In genomic region chr10:48671914-48672595, GRCh38 we compare ENCODE assay signal across 10 cellular contexts. TPM values are rescaled to one million over a fixed set of nuclear protein-coding genes. Genes with fewer than 3 reads are reported as not detected.
DNase-seq lines count a peak whose midpoint lies in the region; ATAC-seq and TF ChIP-seq lines count a peak whose summit lies in the region.
"Had no signal": no experiment of that assay in that cellular context is flagged by ENCODE, and none has a peak within 500 bp of the region (broad histone marks: within the 10 kb centered on the region; RNA-seq: fewer than 3 reads in every experiment).

No MANE protein-coding gene starts in this region.

- peaks cover 33 to 55% of the 10 kb centered on the region in 2 donors for H3K4me1 Mint-ChIP-seq in stimulated activated naive B cell treated with anti-CD40 and anti-IgM and Interleukin-4, amounts not matched to agents 10 μg/mL and 1 μg/mL and 100 μg/mL, for 72 hours
- no peaks in the 10 kb centered on the region for H3K4me1 Mint-ChIP-seq in CD4-positive, alpha-beta T cell (ENCODE audit: low read depth)

- POLR2A ChIA-PET in CD4-positive, alpha-beta T cell (lab: Charles Lee) = no interaction called here

- 0 out of 2 replicates have a peak, but pooled peaks cover 6% of the 10 kb centered on the region for H3K4me1 ChIP-seq in HUES64 (ENCODE audit: insufficient read depth, low read length)

- 0 out of 2 replicates have a peak overlapping the region, but pooled peaks have one; percentile 44 for H3K4me3 ChIP-seq in HUES64 (ENCODE audit: low read length)

- H3K36me3 Mint-ChIP-seq in stimulated activated naive B cell treated with anti-CD40 and anti-IgM and Interleukin-4, amounts not matched to agents 10 μg/mL and 1 μg/mL and 100 μg/mL, for 72 hours = peaks cover 0 to 10% of the 10 kb centered on the region in 2 donors
- no peaks in the 10 kb centered on the region for H3K36me3 Mint-ChIP-seq in CD4-positive, alpha-beta T cell (ENCODE audit: low read depth)

- WGBS in HUES64 = 76% methylated on average over 26 of the region's 26 CpGs

- H3K27ac ChIP-seq in HUES64 (ENCODE audit: low read depth, low read length) = no peak overlapping the region
- no peak overlapping the region for H3K27ac ChIP-seq in CD4-positive, alpha-beta T cell (ENCODE audit: low read depth, low read length)

- 0 out of 2 replicates have a peak overlapping the region, but pooled peaks have one; percentile 55 for H3K9ac ChIP-seq in HUES64 (ENCODE audit: low read depth, low read length)

- DNase-seq in stimulated activated naive B cell treated with anti-CD40 and anti-IgM and Interleukin-4, amounts not matched to agents 10 μg/mL and 1 μg/mL and 100 μg/mL, for 72 hours = peak; percentile 86
- DNase-seq in CD4-positive, alpha-beta T cell = no peak
- DNase-seq in SW480 (ENCODE audit: low spot score) = no peak
- no peak for DNase-seq in stimulated activated CD4-positive, alpha-beta T cell treated with anti-CD3 and anti-CD28 coated beads, Interleukin-12 subunit alpha, Interleukin-12 subunit beta, amount 100 ng/mL, for 4 hours
- DNase-seq in OCI-M1 (lab: John Stamatoyannopoulos, UW) = no peak
- DNase-seq: NCI-H187 treated with DMSO at 0.1 percent for 48 hours; stimulated activated CD8-positive, alpha-beta memory T cell treated with anti-CD3 and anti-CD28 coated beads, Interleukin-4, amount 100 ng/mL, for 48 hours had no signal

- H3K9me3 ChIP-seq in HUES64 (ENCODE audit: insufficient read depth, low read depth, low read length) = peaks cover 4% of the 10 kb centered on the region; the same call in 1 of the 2 replicates
- H3K9me3 ChIP-seq in CD4-positive, alpha-beta T cell (ENCODE audit: control insufficient read depth, low read length) = no peaks in the 10 kb centered on the region

- peak overlapping the region; percentile 97 for H3K27ac Mint-ChIP-seq in stimulated activated naive B cell treated with anti-CD40 and anti-IgM and Interleukin-4, amounts not matched to agents 10 μg/mL and 1 μg/mL and 100 μg/mL, for 72 hours
- no peak overlapping the region for H3K27ac Mint-ChIP-seq in CD4-positive, alpha-beta T cell

- H3K27me3 ChIP-seq in HUES64 (ENCODE audit: insufficient read depth, low read length) = no peaks in the 10 kb centered on the region; the same call in 1 of the 2 replicates
- no peaks in the 10 kb centered on the region for H3K27me3 ChIP-seq in CD4-positive, alpha-beta T cell (ENCODE audit: control insufficient read depth, insufficient read depth, low read length)

- TF ChIP-seq CTCF in CD4-positive, alpha-beta T cell (IDR thresholded peaks at IDR 0.05) = no peak

- H3K27me3 Mint-ChIP-seq in stimulated activated naive B cell treated with anti-CD40 and anti-IgM and Interleukin-4, amounts not matched to agents 10 μg/mL and 1 μg/mL and 100 μg/mL, for 72 hours = no peaks in the 10 kb centered on the region
- H3K27me3 Mint-ChIP-seq in CD4-positive, alpha-beta T cell = peaks cover 13% of the 10 kb centered on the region

- intact Hi-C loops in CD4-positive, alpha-beta T cell (cut with DNase I, micrococcal nuclease) = no loop called here

- peak overlapping the region; percentile 77 to 84 for H3K4me3 Mint-ChIP-seq in stimulated activated naive B cell treated with anti-CD40 and anti-IgM and Interleukin-4, amounts not matched to agents 10 μg/mL and 1 μg/mL and 100 μg/mL, for 72 hours
- no peak overlapping the region for H3K4me3 Mint-ChIP-seq in CD4-positive, alpha-beta T cell

- peak; percentile 35 for ATAC-seq in GM18868 (IDR thresholded peaks at IDR 0.05; ENCODE audit: unreplicated experiment)
- peak; percentile 33 for ATAC-seq in HG02571 (IDR thresholded peaks at IDR 0.05; ENCODE audit: unreplicated experiment)
- peak; percentile 50 to 51 for ATAC-seq in stimulated activated naive B cell treated with anti-CD40 and anti-IgM and Interleukin-4, amounts not matched to agents 10 μg/mL and 1 μg/mL and 100 μg/mL, for 72 hours (replicated peaks)
- ATAC-seq in CD4-positive, alpha-beta T cell (ENCODE audit: poor library complexity) = no peak

- CTCF ChIA-PET in CD4-positive, alpha-beta T cell (lab: Charles Lee) = no interaction called here

- peaks cover 2 to 4% of the 10 kb centered on the region in 2 donors for H3K9me3 Mint-ChIP-seq in stimulated activated naive B cell treated with anti-CD40 and anti-IgM and Interleukin-4, amounts not matched to agents 10 μg/mL and 1 μg/mL and 100 μg/mL, for 72 hours
- no peaks in the 10 kb centered on the region for H3K9me3 Mint-ChIP-seq in CD4-positive, alpha-beta T cell

- no peaks in the 10 kb centered on the region for H3K36me3 ChIP-seq in HUES64 (ENCODE audit: insufficient read depth, low read length)

RNA-seq across cellular contexts. Expression of gene WDFY4, which starts 12.6 kb away (rescaled TPM):
- polyA plus RNA-seq in HUES64 (2013, experiment 1 of 2) = not detected
- polyA plus RNA-seq in HUES64 (2013, experiment 2 of 2) = not detected
- 1 to 10 TPM; 1.3 to 2.5 TPM for total RNA-seq in CD4-positive, alpha-beta T cell
